In genomic region chr13:24746618-24747247, GRCh38 we compare ENCODE assay signal across 10 cellular contexts. TPM values are rescaled to one million over a fixed set of nuclear protein-coding genes. Genes with fewer than 3 reads are reported as not detected.
A peak's percentile ranks its signal among the peaks of the same experiment; 100 is the strongest.
DNase-seq lines count a peak whose midpoint lies in the region; ATAC-seq and TF ChIP-seq lines count a peak whose summit lies in the region.
"Had no signal": no experiment of that assay in that cellular context is flagged by ENCODE, and none has a peak within 500 bp of the region (broad histone marks: within the 10 kb centered on the region; RNA-seq: fewer than 3 reads in every experiment).

No MANE protein-coding gene starts in this region.

- no peak overlapping the region for H3K27ac Mint-ChIP-seq in naive thymus-derived CD8-positive, alpha-beta T cell
- H3K27ac Mint-ChIP-seq: dendritic cell treated with granulocyte-macrophage colony-stimulating factor and Interleukin-4, amounts not matched to agents 40 ng/mL and 50 ng/mL, for 4 days had no signal

- H3K9ac ChIP-seq in HUES48 (ENCODE audit: low read depth, low read length) (no peak overlapping the region), Karpas-422 (ENCODE audit: low read length) (no peak overlapping the region)

- peaks cover 13% of the 10 kb centered on the region for H3K27me3 ChIP-seq in BJ (ENCODE audit: control insufficient read depth, insufficient read depth, low read length)
- peaks cover 86% of the 10 kb centered on the region for H3K27me3 ChIP-seq in HUES48 (ENCODE audit: control insufficient read depth, insufficient read depth, low read length)
- H3K27me3 ChIP-seq in Karpas-422 (ENCODE audit: low read length) = no peaks in the 10 kb centered on the region
- H3K27me3 ChIP-seq: right lobe of liver had no signal

- H3K9me3 ChIP-seq in HUES48 (ENCODE audit: control insufficient read depth, insufficient read depth, low read length) = no peaks in the 10 kb centered on the region
- H3K9me3 ChIP-seq in Karpas-422 (ENCODE audit: low read length) = no peaks in the 10 kb centered on the region
- H3K9me3 ChIP-seq: right lobe of liver had no signal

- H3K4me2 ChIP-seq in Karpas-422 (ENCODE audit: low read depth, low read length, poor library complexity, severe bottlenecking) = no peak overlapping the region

- peaks cover 6 to 19% (median 13%) of the 10 kb centered on the region in 4 donors for H3K4me1 Mint-ChIP-seq in naive thymus-derived CD8-positive, alpha-beta T cell

- no peaks in the 10 kb centered on the region for H3K36me3 Mint-ChIP-seq in naive thymus-derived CD8-positive, alpha-beta T cell

- no peaks in the 10 kb centered on the region for H3K9me2 ChIP-seq in Karpas-422 (replicated peaks; ENCODE audit: insufficient read depth, low read length)

- no peaks in the 10 kb centered on the region for H4K20me1 ChIP-seq in Karpas-422 (ENCODE audit: insufficient read depth, low read depth, low read length)

- H3K36me3 ChIP-seq in BJ (ENCODE audit: control insufficient read depth, insufficient read depth, low read length) (no peaks in the 10 kb centered on the region), HUES48 (ENCODE audit: control insufficient read depth, insufficient read depth, low read length) (no peaks in the 10 kb centered on the region), Karpas-422 (ENCODE audit: insufficient read depth, low read length) (no peaks in the 10 kb centered on the region)
- H3K36me3 ChIP-seq: right lobe of liver had no signal

- no peak overlapping the region for H2AFZ ChIP-seq in Karpas-422 (ENCODE audit: low read length)

- peaks cover 18% of the 10 kb centered on the region for H3K4me1 ChIP-seq in HUES48 (ENCODE audit: control insufficient read depth, insufficient read depth, low read length)
- no peaks in the 10 kb centered on the region for H3K4me1 ChIP-seq in Karpas-422 (ENCODE audit: low read length)

- POLR2A ChIA-PET in BJ (lab: Charles Lee) = no interaction called here
- POLR2A ChIA-PET in naive thymus-derived CD8-positive, alpha-beta T cell (lab: Charles Lee) = no interaction called here

- no peaks in the 10 kb centered on the region for H3K9me3 Mint-ChIP-seq in naive thymus-derived CD8-positive, alpha-beta T cell
- H3K9me3 Mint-ChIP-seq: dendritic cell treated with granulocyte-macrophage colony-stimulating factor and Interleukin-4, amounts not matched to agents 40 ng/mL and 50 ng/mL, for 4 days had no signal

- CTCF ChIA-PET in BJ (lab: Yijun Ruan, JAX) = interaction anchor here (1.0 kb wide), 1 partner anchor 53 kb away, joined by 3 read pairs; no protein-coding TSS in a partner anchor

- peak overlapping the region in 9 of 10 donors; percentile 12 to 71 (median 59) for H3K4me3 Mint-ChIP-seq in naive thymus-derived CD8-positive, alpha-beta T cell

- no peak for ATAC-seq in naive thymus-derived CD8-positive, alpha-beta T cell

- TF ChIP-seq CTCF in BJ (IDR thresholded peaks at IDR 0.05; ENCODE audit: insufficient read depth, low read depth, low read length) (0 out of 2 replicates have a peak, but pooled peaks have one; percentile 14), choroid plexus epithelial cell (conservative IDR thresholded peaks at IDR 0.05; ENCODE audit: low read depth, low read length) (peak; percentile 33)

- H3K27ac ChIP-seq in HUES48 (ENCODE audit: low read depth, low read length) (no peak overlapping the region), Karpas-422 (ENCODE audit: low read length) (no peak overlapping the region)
- H3K27ac ChIP-seq: right lobe of liver had no signal

- no peaks in the 10 kb centered on the region for H3K79me2 ChIP-seq in Karpas-422 (ENCODE audit: low read length)

- peaks cover 16 to 59% (median 35%) of the 10 kb centered on the region in 5 donors for H3K27me3 Mint-ChIP-seq in naive thymus-derived CD8-positive, alpha-beta T cell

- no peak overlapping the region for H3K4me3 ChIP-seq in BJ (ENCODE audit: low read depth, low read length)
- peak overlapping the region; percentile 56 for H3K4me3 ChIP-seq in HUES48 (ENCODE audit: low read depth, low read length)
- H3K4me3 ChIP-seq in choroid plexus epithelial cell (ENCODE audit: low read depth, low read length) = no peak overlapping the region
- no peak overlapping the region for H3K4me3 ChIP-seq in Karpas-422 (ENCODE audit: low read length)

- DNase-seq in BJ (ENCODE audit: low read depth) (no peak), choroid plexus epithelial cell (ENCODE audit: low read depth) (peak; percentile 15), Karpas-422 (no peak), A172 (ENCODE audit: low spot score) (no peak), SW 1271 (lab: John Stamatoyannopoulos, UW) (no peak)
- DNase-seq in naive thymus-derived CD8-positive, alpha-beta T cell = no peak
- no peak for DNase-seq in stimulated activated naive CD4-positive, alpha-beta T cell (lab: John Stamatoyannopoulos, UW)
- DNase-seq: right lobe of liver had no signal

RNA-seq across cellular contexts. Expression of gene RNF17, which starts 17.2 kb away (rescaled TPM):
- not detected in 2 replicates for polyA plus RNA-seq in BJ (2011; rRNA removed)
- not detected in 2 replicates for polyA minus RNA-seq in BJ (2011; rRNA and poly(A)+ RNA removed)
- total RNA-seq in naive thymus-derived CD8-positive, alpha-beta T cell = not detected
- under 1 TPM in 1 of 3 donors, not detected in 2; 0.64 TPM for polyA plus RNA-seq in naive thymus-derived CD8-positive, alpha-beta T cell
- not detected in 2 replicates for total RNA-seq in Karpas-422 (2014; rRNA removed; shearing (Covaris generic); ENCODE audit: low replicate concordance)
- total RNA-seq in A172 (2014; rRNA removed; shearing (Covaris generic)) = not detected in 2 replicates
- total RNA-seq: right lobe of liver had no signal
